ENCODE assay signal across 8 cellular contexts in genomic region chr20:47576516-47577033, GRCh38.
A peak's percentile ranks its signal among the peaks of the same experiment; 100 is the strongest.
DNase-seq lines count a peak whose midpoint lies in the region; ATAC-seq and TF ChIP-seq lines count a peak whose summit lies in the region.

No MANE protein-coding gene starts in this region.

- in situ Hi-C loops in SK-MEL-5 (cut with HindIII; ENCODE audit: low pct_unique_long_range_greater_than_20kb, low sequenced_read_pairs) (no loop called here), transverse colon (cut with MboI; ENCODE audit: low pct_ligation_motif_present in 1 of 4, low pct_unique_long_range_greater_than_20kb in 1 of 4, low sequenced_read_pairs in 3 of 4) (no loop called here)

- TF ChIP-seq EP300 in transverse colon (IDR thresholded peaks at IDR 0.05; ENCODE audit: low read depth): no peak

- no peaks in the 10 kb centered on the region for H3K36me3 ChIP-seq in CD8-positive, alpha-beta T cell (ENCODE audit: insufficient read depth, low read length)
- H3K36me3 ChIP-seq in MG63 (peaks cover 2% of the 10 kb centered on the region; the same call in 1 of the 2 replicates), ectodermal cell (ENCODE audit: control insufficient read depth, insufficient read depth, low read length) (no peaks in the 10 kb centered on the region), transverse colon (no peaks in the 10 kb centered on the region)

- H3K27me3 ChIP-seq in CD8-positive, alpha-beta T cell (ENCODE audit: insufficient read depth, low read length): no peaks in the 10 kb centered on the region
- no peaks in the 10 kb centered on the region for H3K27me3 ChIP-seq in MG63
- no peaks in the 10 kb centered on the region for H3K27me3 ChIP-seq in ectodermal cell (ENCODE audit: control insufficient read depth, insufficient read depth, low read length, poor library complexity, severe bottlenecking)
- H3K27me3 ChIP-seq in transverse colon: no peaks in the 10 kb centered on the region

- peak in 2 of 7 experiments; percentile 2 to 13 for DNase-seq in CD8-positive, alpha-beta T cell
- DNase-seq in MG63: peak; percentile 87
- peak; percentile 85 for DNase-seq in SK-MEL-5 (ENCODE audit: low read depth, low spot score)
- DNase-seq in medulla oblongata (ENCODE audit: extremely low spot score): peak; percentile 80
- peak; percentile 57 for DNase-seq in transverse colon

- POLR2A ChIA-PET in CD8-positive, alpha-beta T cell (lab: Charles Lee): interaction anchor here (1.0 kb wide), 2 partner anchors 10 to 32 kb away, joined by 3 to 4 read pairs; no protein-coding TSS in a partner anchor

- peak overlapping the region; percentile 76 for H3K27ac Mint-ChIP-seq in CD8-positive, alpha-beta T cell

- H3K27ac ChIP-seq in CD8-positive, alpha-beta T cell (ENCODE audit: low read depth, low read length): no peak overlapping the region
- H3K27ac ChIP-seq in ectodermal cell (ENCODE audit: insufficient read depth, low read depth, low read length, poor library complexity, severe bottlenecking): peak overlapping the region; percentile 50
- peak overlapping the region; percentile 66 to 78 (median 72) for H3K27ac ChIP-seq in transverse colon

- H3K4me1 Mint-ChIP-seq in CD8-positive, alpha-beta T cell (ENCODE audit: low read depth): peaks cover 80% of the 10 kb centered on the region

- no peak for TF ChIP-seq CTCF in CD8-positive, alpha-beta T cell (IDR thresholded peaks at IDR 0.05)
- no peak for TF ChIP-seq CTCF in transverse colon (IDR thresholded peaks at IDR 0.05)

- no peaks in the 10 kb centered on the region for H3K9me3 ChIP-seq in CD8-positive, alpha-beta T cell (ENCODE audit: low read length)
- H3K9me3 ChIP-seq in MG63 (peaks cover 5% of the 10 kb centered on the region), ectodermal cell (ENCODE audit: control insufficient read depth, low read length) (no peaks in the 10 kb centered on the region), transverse colon (peaks cover 0 to 3% of the 10 kb centered on the region in 2 donors)

- 14 to 33% methylated on average over 4 of the region's 4 CpGs for whole genome bisulfite sequencing in ectodermal cell, 2 experiments
- 4 to 8% methylated on average over 4 of the region's 4 CpGs for WGBS in transverse colon (ENCODE audit: low coverage in 1 of 2), 2 donors

- peak; percentile 12 for TF ChIP-seq POLR2A in transverse colon (IDR thresholded peaks at IDR 0.05)

- H3K27me3 Mint-ChIP-seq in CD8-positive, alpha-beta T cell (ENCODE audit: low read depth): no peaks in the 10 kb centered on the region

- H3K4me1 ChIP-seq in CD8-positive, alpha-beta T cell (ENCODE audit: insufficient read depth, low read length): peaks cover 39% of the 10 kb centered on the region
- H3K4me1 ChIP-seq in ectodermal cell (ENCODE audit: control insufficient read depth, insufficient read depth, low read length): peaks cover 19% of the 10 kb centered on the region
- peaks cover 37 to 66% (median 47%) of the 10 kb centered on the region in 4 donors for H3K4me1 ChIP-seq in transverse colon

- intact Hi-C loops in CD8-positive, alpha-beta T cell (cut with DNase I, micrococcal nuclease): loop anchor here in 1 of 2 experiments (2.0 to 10.0 kb wide), 2 partner anchors 16 to 72 kb away; partner anchors contain the start of gene NCOA3
- intact Hi-C loops in transverse colon (cut with DNase I; ENCODE audit: low total_unique reads): no loop called here

- CTCF ChIA-PET in CD8-positive, alpha-beta T cell (lab: Charles Lee): no interaction called here

- peaks cover 19% of the 10 kb centered on the region for H3K36me3 Mint-ChIP-seq in CD8-positive, alpha-beta T cell

- no peaks in the 10 kb centered on the region for H3K9me3 Mint-ChIP-seq in CD8-positive, alpha-beta T cell

- ATAC-seq in CD8-positive, alpha-beta T cell: no peak
- ATAC-seq in GM19351 (IDR thresholded peaks at IDR 0.05; ENCODE audit: unreplicated experiment) (peak; percentile 65), GM21529 (IDR thresholded peaks at IDR 0.05; ENCODE audit: unreplicated experiment) (no peak)

- peak overlapping the region; percentile 35 for H3K4me3 Mint-ChIP-seq in CD8-positive, alpha-beta T cell

- no peak overlapping the region for H3K4me3 ChIP-seq in CD8-positive, alpha-beta T cell (ENCODE audit: low read depth, low read length)
- H3K4me3 ChIP-seq in MG63 (peak overlapping the region; percentile 22), ectodermal cell (ENCODE audit: insufficient read depth, low read depth, low read length) (no peak overlapping the region), transverse colon (peak overlapping the region in 1 of 4 donors; percentile 26)
